1 cellular context compared by ENCODE assay signal in genomic region chr11:116927163-116927772, GRCh38.
TF ChIP-seq lines count a peak whose summit lies in the region.

No MANE protein-coding gene starts in this region.

TF ChIP-seq in WTC11, 78 proteins besides CTCF, POLR2A, EP300 and RAD21 (continued from another document):
- TF ChIP-seq USF2 (CRISPR knock-in tag; IDR thresholded peaks at IDR 0.05) (no peak), SMAD4 (CRISPR knock-in tag; IDR thresholded peaks at IDR 0.05) (no peak), ESRRA (CRISPR knock-in tag; IDR thresholded peaks at IDR 0.05; ENCODE audit: borderline replicate concordance) (no peak), ZNF423 (CRISPR knock-in tag; IDR thresholded peaks at IDR 0.05) (no peak), IRF1 (CRISPR knock-in tag; IDR thresholded peaks at IDR 0.05) (no peak), TCF7 (CRISPR knock-in tag; IDR thresholded peaks at IDR 0.05; ENCODE audit: low read depth) (no peak), JUN (CRISPR knock-in tag; IDR thresholded peaks at IDR 0.05) (no peak), ATF1 (CRISPR knock-in tag; IDR thresholded peaks at IDR 0.05) (no peak), ZNF281 (CRISPR knock-in tag; IDR thresholded peaks at IDR 0.05) (no peak)
